In genomic region chr2:20179755-20180594, GRCh38 we compare ENCODE assay signal across 1 cellular context.
TF ChIP-seq lines count a peak whose summit lies in the region.

No MANE protein-coding gene starts in this region.

TF ChIP-seq in HepG2, 621 proteins besides CTCF, POLR2A, EP300 and RAD21 (continued from another document):
- TF ChIP-seq YEATS2 (CRISPR knock-in tag; IDR thresholded peaks at IDR 0.05; ENCODE audit: borderline replicate concordance) (peak; percentile 77; the same call in 1 of the 2 replicates), BCLAF1 (IDR thresholded peaks at IDR 0.05) (no peak), ZNF577 (CRISPR knock-in tag; IDR thresholded peaks at IDR 0.05; ENCODE audit: borderline replicate concordance, low read depth) (no peak), TCF12 (IDR thresholded peaks at IDR 0.05) (no peak), TCF12 (CRISPR knock-in tag; IDR thresholded peaks at IDR 0.05) (0 out of 2 replicates have a peak, but pooled peaks have one; percentile 45), BRD4 (CRISPR knock-in tag; IDR thresholded peaks at IDR 0.05) (peak; percentile 84), ARHGAP35 (CRISPR knock-in tag; IDR thresholded peaks at IDR 0.05; ENCODE audit: borderline replicate concordance) (no peak; the same call in 1 of the 2 replicates), ZNF749 (CRISPR knock-in tag; IDR thresholded peaks at IDR 0.05; ENCODE audit: borderline replicate concordance) (no peak), RARA (CRISPR knock-in tag; IDR thresholded peaks at IDR 0.05) (peak; percentile 66), CBX5 (CRISPR knock-in tag; IDR thresholded peaks at IDR 0.05; ENCODE audit: borderline replicate concordance) (peak; percentile 17; the same call in 1 of the 2 replicates), MED13 (CRISPR knock-in tag; IDR thresholded peaks at IDR 0.05) (no peak), ZNF724P (CRISPR knock-in tag; IDR thresholded peaks at IDR 0.05; ENCODE audit: borderline replicate concordance) (peak; percentile 55; the same call in 1 of the 2 replicates), ZNF136 (CRISPR knock-in tag; IDR thresholded peaks at IDR 0.05; ENCODE audit: low read depth) (no peak), FOXO1 (CRISPR knock-in tag; IDR thresholded peaks at IDR 0.05) (no peak; the same call in 1 of the 2 replicates), PHF21A (CRISPR knock-in tag; IDR thresholded peaks at IDR 0.05) (no peak), ZMYM4 (CRISPR knock-in tag; IDR thresholded peaks at IDR 0.05) (no peak; the same call in 1 of the 2 replicates), PHF8 (CRISPR knock-in tag; IDR thresholded peaks at IDR 0.05) (peak; percentile 73), YEATS4 (CRISPR knock-in tag; IDR thresholded peaks at IDR 0.05; ENCODE audit: borderline replicate concordance) (peak; percentile 38; the same call in 1 of the 2 replicates), CCDC6 (CRISPR knock-in tag; IDR thresholded peaks at IDR 0.05) (no peak), ZNF615 (CRISPR knock-in tag; IDR thresholded peaks at IDR 0.05; ENCODE audit: borderline replicate concordance) (no peak), KLF11 (CRISPR knock-in tag; IDR thresholded peaks at IDR 0.05) (no peak), KDM5B (CRISPR knock-in tag; IDR thresholded peaks at IDR 0.05; ENCODE audit: borderline replicate concordance) (peak; percentile 69; the same call in 1 of the 2 replicates), SRSF4 (IDR thresholded peaks at IDR 0.05; ENCODE audit: low read depth, low read length, poor library complexity, severe bottlenecking) (no peak), PAX8 (CRISPR knock-in tag; IDR thresholded peaks at IDR 0.05; ENCODE audit: borderline replicate concordance) (no peak), ZNF446 (CRISPR knock-in tag; IDR thresholded peaks at IDR 0.05) (no peak), CBFB (CRISPR knock-in tag; IDR thresholded peaks at IDR 0.05) (no peak), TRIM24 (CRISPR knock-in tag; IDR thresholded peaks at IDR 0.05) (no peak), SP5 (CRISPR knock-in tag; IDR thresholded peaks at IDR 0.05; ENCODE audit: borderline replicate concordance, low read depth) (peak; percentile 83), ZNF597 (CRISPR knock-in tag; IDR thresholded peaks at IDR 0.05) (no peak)
- TF ChIP-seq, protein P1, sequence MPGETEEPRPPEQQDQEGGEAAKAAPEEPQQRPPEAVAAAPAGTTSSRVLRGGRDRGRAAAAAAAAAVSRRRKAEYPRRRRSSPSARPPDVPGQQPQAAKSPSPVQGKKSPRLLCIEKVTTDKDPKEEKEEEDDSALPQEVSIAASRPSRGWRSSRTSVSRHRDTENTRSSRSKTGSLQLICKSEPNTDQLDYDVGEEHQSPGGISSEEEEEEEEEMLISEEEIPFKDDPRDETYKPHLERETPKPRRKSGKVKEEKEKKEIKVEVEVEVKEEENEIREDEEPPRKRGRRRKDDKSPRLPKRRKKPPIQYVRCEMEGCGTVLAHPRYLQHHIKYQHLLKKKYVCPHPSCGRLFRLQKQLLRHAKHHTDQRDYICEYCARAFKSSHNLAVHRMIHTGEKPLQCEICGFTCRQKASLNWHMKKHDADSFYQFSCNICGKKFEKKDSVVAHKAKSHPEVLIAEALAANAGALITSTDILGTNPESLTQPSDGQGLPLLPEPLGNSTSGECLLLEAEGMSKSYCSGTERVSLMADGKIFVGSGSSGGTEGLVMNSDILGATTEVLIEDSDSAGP (CRISPR knock-in tag; IDR thresholded peaks at IDR 0.05; ENCODE audit: borderline replicate concordance) = peak; percentile 58; the same call in 1 of the 2 replicates
- TF ChIP-seq, protein P2, sequence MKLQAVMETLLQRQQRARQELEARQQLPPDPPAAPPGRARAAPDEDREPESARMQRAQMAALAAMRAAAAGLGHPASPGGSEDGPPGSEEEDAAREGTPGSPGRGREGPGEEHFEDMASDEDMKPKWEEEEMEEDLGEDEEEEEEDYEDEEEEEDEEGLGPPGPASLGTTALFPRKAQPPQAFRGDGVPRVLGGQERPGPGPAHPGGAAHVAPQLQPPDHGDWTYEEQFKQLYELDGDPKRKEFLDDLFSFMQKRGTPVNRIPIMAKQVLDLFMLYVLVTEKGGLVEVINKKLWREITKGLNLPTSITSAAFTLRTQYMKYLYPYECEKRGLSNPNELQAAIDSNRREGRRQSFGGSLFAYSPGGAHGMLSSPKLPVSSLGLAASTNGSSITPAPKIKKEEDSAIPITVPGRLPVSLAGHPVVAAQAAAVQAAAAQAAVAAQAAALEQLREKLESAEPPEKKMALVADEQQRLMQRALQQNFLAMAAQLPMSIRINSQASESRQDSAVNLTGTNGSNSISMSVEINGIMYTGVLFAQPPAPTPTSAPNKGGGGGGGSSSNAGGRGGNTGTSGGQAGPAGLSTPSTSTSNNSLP (IDR thresholded peaks at IDR 0.05; ENCODE audit: low read depth, low read length) = no peak; the same call in 1 of the 2 replicates
- TF ChIP-seq, protein P3, sequence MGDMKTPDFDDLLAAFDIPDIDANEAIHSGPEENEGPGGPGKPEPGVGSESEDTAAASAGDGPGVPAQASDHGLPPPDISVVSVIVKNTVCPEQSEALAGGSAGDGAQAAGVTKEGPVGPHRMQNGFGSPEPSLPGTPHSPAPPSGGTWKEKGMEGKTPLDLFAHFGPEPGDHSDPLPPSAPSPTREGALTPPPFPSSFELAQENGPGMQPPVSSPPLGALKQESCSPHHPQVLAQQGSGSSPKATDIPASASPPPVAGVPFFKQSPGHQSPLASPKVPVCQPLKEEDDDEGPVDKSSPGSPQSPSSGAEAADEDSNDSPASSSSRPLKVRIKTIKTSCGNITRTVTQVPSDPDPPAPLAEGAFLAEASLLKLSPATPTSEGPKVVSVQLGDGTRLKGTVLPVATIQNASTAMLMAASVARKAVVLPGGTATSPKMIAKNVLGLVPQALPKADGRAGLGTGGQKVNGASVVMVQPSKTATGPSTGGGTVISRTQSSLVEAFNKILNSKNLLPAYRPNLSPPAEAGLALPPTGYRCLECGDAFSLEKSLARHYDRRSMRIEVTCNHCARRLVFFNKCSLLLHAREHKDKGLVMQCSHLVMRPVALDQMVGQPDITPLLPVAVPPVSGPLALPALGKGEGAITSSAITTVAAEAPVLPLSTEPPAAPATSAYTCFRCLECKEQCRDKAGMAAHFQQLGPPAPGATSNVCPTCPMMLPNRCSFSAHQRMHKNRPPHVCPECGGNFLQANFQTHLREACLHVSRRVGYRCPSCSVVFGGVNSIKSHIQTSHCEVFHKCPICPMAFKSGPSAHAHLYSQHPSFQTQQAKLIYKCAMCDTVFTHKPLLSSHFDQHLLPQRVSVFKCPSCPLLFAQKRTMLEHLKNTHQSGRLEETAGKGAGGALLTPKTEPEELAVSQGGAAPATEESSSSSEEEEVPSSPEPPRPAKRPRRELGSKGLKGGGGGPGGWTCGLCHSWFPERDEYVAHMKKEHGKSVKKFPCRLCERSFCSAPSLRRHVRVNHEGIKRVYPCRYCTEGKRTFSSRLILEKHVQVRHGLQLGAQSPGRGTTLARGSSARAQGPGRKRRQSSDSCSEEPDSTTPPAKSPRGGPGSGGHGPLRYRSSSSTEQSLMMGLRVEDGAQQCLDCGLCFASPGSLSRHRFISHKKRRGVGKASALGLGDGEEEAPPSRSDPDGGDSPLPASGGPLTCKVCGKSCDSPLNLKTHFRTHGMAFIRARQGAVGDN (CRISPR knock-in tag; IDR thresholded peaks at IDR 0.05) = peak; percentile 98
TF ChIP-seq in HepG2: peak in this region for 242.
